9 cellular contexts compared by ENCODE assay signal in genomic region chr19:49114630-49115363, GRCh38. TPM values are rescaled to one million over a fixed set of nuclear protein-coding genes. Genes with fewer than 3 reads are reported as not detected.
DNase-seq lines count a peak whose midpoint lies in the region; ATAC-seq, FAIRE-seq and TF ChIP-seq lines count a peak whose summit lies in the region.
"Had no signal": no experiment of that assay in that cellular context is flagged by ENCODE, and none has a peak within 500 bp of the region (broad histone marks: within the 10 kb centered on the region; RNA-seq: fewer than 3 reads in every experiment).

No MANE protein-coding gene starts in this region.

- peak overlapping the region; percentile 35 for H2AFZ ChIP-seq in osteoblast (ENCODE audit: low read length)

- H3K27ac ChIP-seq in osteoblast (ENCODE audit: low read depth, low read length) = no peak overlapping the region

- FAIRE-seq in urothelium cell line (lab: Jason Lieb, UNC) = no peak
- no peak for FAIRE-seq in RCC 7860 (lab: Jason Lieb, UNC)

- peak; percentile 7 for ATAC-seq in GM18858 (IDR thresholded peaks at IDR 0.05; ENCODE audit: unreplicated experiment)

- no peaks in the 10 kb centered on the region for H3K9me3 ChIP-seq in osteoblast (ENCODE audit: low read depth, low read length)

- H4K20me1 ChIP-seq in osteoblast (ENCODE audit: insufficient read depth, low read length) = peaks cover 3% of the 10 kb centered on the region

- H3K27me3 ChIP-seq in osteoblast (ENCODE audit: insufficient read depth, low read length) = no peaks in the 10 kb centered on the region

- H3K79me2 ChIP-seq in osteoblast (ENCODE audit: insufficient read depth, low read length) = peaks cover 2% of the 10 kb centered on the region

- peaks cover 2% of the 10 kb centered on the region for H3K36me3 ChIP-seq in osteoblast (ENCODE audit: insufficient read depth, low read length)

- intact Hi-C loops in head of caudate nucleus (cut with DNase I) = no loop called here

- H3K4me1 ChIP-seq in osteoblast (ENCODE audit: insufficient read depth, low read length) = peaks cover 28% of the 10 kb centered on the region

- H3K4me2 ChIP-seq in osteoblast (ENCODE audit: insufficient read depth, low read length) = peak overlapping the region; percentile 82

- peak overlapping the region; percentile 82 for H3K4me3 ChIP-seq in osteoblast (ENCODE audit: insufficient read depth, low read length)

- DNase-seq in NCI-H69 (lab: John Stamatoyannopoulos, UW) = peak; percentile 70
- DNase-seq in activated naive CD4-positive, alpha-beta T cell treated with anti-CD3 and anti-CD28 coated beads, Interleukin-2, amount 50 U/mL, for 16 hours = peak; percentile 66
- DNase-seq in head of caudate nucleus = peak; percentile 73 to 95 (median 87)
- DNase-seq in osteoblast (ENCODE audit: insufficient read length, low spot score, missing footprints) = peak; percentile 94
- peak; percentile 36 for DNase-seq in urothelium cell line (ENCODE audit: low spot score)
- no peak for DNase-seq in RCC 7860 (ENCODE audit: low spot score)
- no peak for DNase-seq in NCI-H1436 (lab: John Stamatoyannopoulos, UW)

- TF ChIP-seq CTCF in osteoblast (IDR thresholded peaks at IDR 0.05; ENCODE audit: extremely low read depth, low read depth, low read length) = no peak

RNA-seq across cellular contexts. Expression of gene LIN7B, which starts 0.6 kb away (rescaled TPM):
- total RNA-seq in osteoblast = 5.6 and 6.2 TPM in 2 replicates

RNA-seq across cellular contexts. Expression of gene C19orf73, which starts 4.1 kb away (rescaled TPM):
- total RNA-seq in osteoblast = 0.36 TPM in 1 of 2 replicates, not detected in the other

RNA-seq across cellular contexts. Expression of gene PPFIA3, which starts 4.5 kb away (rescaled TPM):
- 1.1 and 1.2 TPM in 2 replicates for total RNA-seq in osteoblast

RNA-seq across cellular contexts. Expression of gene SNRNP70, which starts 29.5 kb away (rescaled TPM):
- 105 and 111 TPM in 2 replicates for total RNA-seq in osteoblast

RNA-seq across cellular contexts. Expression of gene HRC, which starts 40.4 kb away (rescaled TPM):
- total RNA-seq in osteoblast = not detected in 2 replicates
- total RNA-seq: activated naive CD4-positive, alpha-beta T cell treated with anti-CD3 and anti-CD28 coated beads, Interleukin-2, amount 50 U/mL, for 72 hours had no signal

Comparison
In these comparisons a context has a peak if more than half of its experiments do, and no peak if none do; other contexts are left out.
1. DNase-seq: peak in NCI-H69 (single experiment), activated naive CD4-positive, alpha-beta T cell treated with anti-CD3 and anti-CD28 coated beads, Interleukin-2, amount 50 U/mL, for 16 hours (single experiment), head of caudate nucleus (42 of 42), osteoblast (single experiment) and urothelium cell line (single experiment); none in RCC 7860 (single experiment) and NCI-H1436 (single experiment).